Comparison of ENCODE assay signal across 14 cellular contexts in genomic region chr14:98195256-98195655, GRCh38.
DNase-seq lines count a peak whose midpoint lies in the region; ATAC-seq and TF ChIP-seq lines count a peak whose summit lies in the region.
"Had no signal": no experiment of that assay in that cellular context is flagged by ENCODE, and none has a peak within 500 bp of the region (broad histone marks: within the 10 kb centered on the region; RNA-seq: fewer than 3 reads in every experiment).

No MANE protein-coding gene starts in this region.

- peaks cover 98% of the 10 kb centered on the region for H3K4me1 ChIP-seq in CD4-positive, alpha-beta memory T cell (ENCODE audit: insufficient read depth, low read length)
- H3K4me1 ChIP-seq in naive thymus-derived CD4-positive, alpha-beta T cell (ENCODE audit: control insufficient read depth in 2 of 2, insufficient read depth in 2 of 2, low read length in 2 of 2): peaks cover 66 to 97% of the 10 kb centered on the region in 2 donors
- H3K4me1 ChIP-seq in mammary epithelial cell (ENCODE audit: insufficient read depth, low read length): no peaks in the 10 kb centered on the region
- H3K4me1 ChIP-seq: BE2C, upper lobe of right lung had no signal

- H3K79me2 ChIP-seq in mammary epithelial cell (ENCODE audit: insufficient read depth, low read length): no peaks in the 10 kb centered on the region

- dilution Hi-C loops in mammary epithelial cell (cut with HindIII; ENCODE audit: low sequenced_read_pairs): no loop called here

- no peak overlapping the region for H3K9ac ChIP-seq in mammary epithelial cell (ENCODE audit: insufficient read depth, low read length)

- H3K9me3 ChIP-seq in CD4-positive, alpha-beta memory T cell (ENCODE audit: control insufficient read depth in 1 of 2, low read length in 2 of 2): no peaks in the 10 kb centered on the region
- no peaks in the 10 kb centered on the region for H3K9me3 ChIP-seq in naive thymus-derived CD4-positive, alpha-beta T cell (ENCODE audit: control insufficient read depth in 2 of 3, low read length in 3 of 3)
- no peaks in the 10 kb centered on the region for H3K9me3 ChIP-seq in mammary epithelial cell (replicated peaks; ENCODE audit: insufficient read depth, low read length)
- H3K9me3 ChIP-seq: BE2C, upper lobe of right lung had no signal

- H3K4me2 ChIP-seq in mammary epithelial cell (ENCODE audit: insufficient read depth, low read depth, low read length): no peak overlapping the region

- in situ Hi-C loops in mammary epithelial cell (cut with MboI; ENCODE audit: low sequenced_read_pairs in 2 of 2): no loop called here

- CTCF ChIA-PET in activated CD4-positive, alpha-beta memory T cell treated with anti-CD3 and anti-CD28 coated beads for 36 hours (lab: Charles Lee): interaction anchor here (0.6 to 1.4 kb wide), 2 partner anchors 30 to 44 kb away, joined by 4 to 5 read pairs; no protein-coding TSS in a partner anchor
- CTCF ChIA-PET in activated CD4-positive, alpha-beta memory T cell treated with anti-CD3 and anti-CD28 coated beads, Interleukin-2, amount 10 ng/mL, durations not matched to agents 7 days and 5 days (lab: Charles Lee): interaction anchor here (0.7 to 2.0 kb wide), 4 partner anchors 13 to 994 kb away, joined by 3 to 5 read pairs (median 4); no protein-coding TSS in a partner anchor
- CTCF ChIA-PET in CD4-positive, alpha-beta memory T cell (lab: Charles Lee; ENCODE audit: partially characterized antibody): interaction anchor here (1.0 to 3.9 kb wide), 4 partner anchors 15 to 57 kb away, joined by 3 to 12 read pairs (median 4); no protein-coding TSS in a partner anchor
- CTCF ChIA-PET in naive thymus-derived CD4-positive, alpha-beta T cell (lab: Charles Lee): interaction anchor here (0.6 to 18.0 kb wide), 13 partner anchors 8 to 1080 kb away, joined by 3 to 279 read pairs (median 5); no protein-coding TSS in a partner anchor
- CTCF ChIA-PET in mammary epithelial cell (lab: Charles Lee; ENCODE audit: low non-redundant PET): interaction anchor here (0.7 kb wide), 1 partner anchor 10 kb away, joined by 4 read pairs; no protein-coding TSS in a partner anchor

- H2AFZ ChIP-seq in mammary epithelial cell (ENCODE audit: low read depth, low read length): no peak overlapping the region

- no TSS peak for BruUV-seq in mammary epithelial cell (replicated peaks; lab: Mats Ljungman, UMichigan)

- intact Hi-C loops in activated CD4-positive, alpha-beta memory T cell treated with anti-CD3 and anti-CD28 coated beads for 36 hours (cut with micrococcal nuclease): no loop called here
- intact Hi-C loops in CD4-positive, alpha-beta memory T cell (cut with micrococcal nuclease): no loop called here
- intact Hi-C loops in activated T-helper 1 cell treated with anti-CD3 and anti-CD28 coated beads, Interleukin-12 subunit alpha, Interleukin-12 subunit beta, Interleukin-2, Interleukin-4 antibody, amounts not matched to agents 30 ng/mL and 10 ng/mL and 1 ng/mL, durations not matched to agents 14 hours and 24 hours and 36 hours (cut with micrococcal nuclease): loop anchor here (2.0 kb wide), 1 partner anchor 16 kb away; no protein-coding TSS in a partner anchor
- intact Hi-C loops in naive thymus-derived CD4-positive, alpha-beta T cell (cut with micrococcal nuclease): loop anchor here in 1 of 2 donors (1.0 kb wide), 5 partner anchors 57 to 1077 kb away; partner anchors contain the start of gene BCL11B
- intact Hi-C loops in mammary epithelial cell (cut with micrococcal nuclease): loop anchor here (10.0 kb wide), 1 partner anchor 220 kb away; no protein-coding TSS in a partner anchor

- no peaks in the 10 kb centered on the region for H3K27me3 ChIP-seq in CD4-positive, alpha-beta memory T cell (ENCODE audit: insufficient read depth, low read length)
- no peaks in the 10 kb centered on the region for H3K27me3 ChIP-seq in naive thymus-derived CD4-positive, alpha-beta T cell (ENCODE audit: control insufficient read depth in 2 of 2, insufficient read depth in 2 of 2, low read length in 2 of 2)
- H3K27me3 ChIP-seq in mammary epithelial cell (ENCODE audit: insufficient read depth, low read length): no peaks in the 10 kb centered on the region
- H3K27me3 ChIP-seq: BE2C, upper lobe of right lung had no signal

- no peak for DNase-seq in activated CD4-positive, alpha-beta memory T cell treated with anti-CD3 and anti-CD28 coated beads for 36 hours
- no peak for DNase-seq in activated CD4-positive, alpha-beta memory T cell treated with anti-CD3 and anti-CD28 coated beads, Interleukin-2, amount 10 ng/mL, durations not matched to agents 7 days and 5 days
- no peak for DNase-seq in CD4-positive, alpha-beta memory T cell
- DNase-seq in activated T-helper 1 cell treated with anti-CD3 and anti-CD28 coated beads, Interleukin-12 subunit alpha, Interleukin-12 subunit beta, Interleukin-2, Interleukin-4 antibody, amounts not matched to agents 30 ng/mL and 10 ng/mL and 1 ng/mL, durations not matched to agents 14 hours and 24 hours and 36 hours (ENCODE audit: low spot score): no peak
- no peak for DNase-seq in naive thymus-derived CD4-positive, alpha-beta T cell
- DNase-seq in NCI-H187 (lab: John Stamatoyannopoulos, UW) (no peak), mammary epithelial cell (no peak), NCI-H446 (lab: John Stamatoyannopoulos, UW) (no peak)
- DNase-seq: BE2C; NCI-H1417; stimulated activated CD8-positive, alpha-beta memory T cell treated with anti-CD3 and anti-CD28 coated beads, Interleukin-4, amount 100 ng/mL, for 48 hours; upper lobe of right lung had no signal

- no peak for TF ChIP-seq CTCF in mammary epithelial cell (conservative IDR thresholded peaks at IDR 0.05 in 1 of 2, IDR thresholded peaks at IDR 0.05 in 1 of 2; ENCODE audit: extremely low read depth in 1 of 2, insufficient read depth in 1 of 2, low read depth in 1 of 2, low read length in 2 of 2)

- H3K4me1 Mint-ChIP-seq in activated CD4-positive, alpha-beta memory T cell treated with anti-CD3 and anti-CD28 coated beads for 36 hours (ENCODE audit: low read depth): peaks cover 83% of the 10 kb centered on the region
- H3K4me1 Mint-ChIP-seq in activated CD4-positive, alpha-beta memory T cell treated with anti-CD3 and anti-CD28 coated beads, Interleukin-2, amount 10 ng/mL, durations not matched to agents 7 days and 5 days: peaks cover 84% of the 10 kb centered on the region
- peaks cover 78 to 98% (median 90%) of the 10 kb centered on the region in 4 donors for H3K4me1 Mint-ChIP-seq in CD4-positive, alpha-beta memory T cell
- H3K4me1 Mint-ChIP-seq in activated T-helper 1 cell treated with anti-CD3 and anti-CD28 coated beads, Interleukin-12 subunit alpha, Interleukin-12 subunit beta, Interleukin-2, Interleukin-4 antibody, amounts not matched to agents 30 ng/mL and 10 ng/mL and 1 ng/mL, durations not matched to agents 14 hours and 24 hours and 36 hours (ENCODE audit: low read depth): peaks cover 98% of the 10 kb centered on the region
- H3K4me1 Mint-ChIP-seq in naive thymus-derived CD4-positive, alpha-beta T cell: peaks cover 59 to 98% (median 96%) of the 10 kb centered on the region in 7 donors

- no peaks in the 10 kb centered on the region for H3K9me3 Mint-ChIP-seq in activated CD4-positive, alpha-beta memory T cell treated with anti-CD3 and anti-CD28 coated beads for 36 hours
- H3K9me3 Mint-ChIP-seq in activated CD4-positive, alpha-beta memory T cell treated with anti-CD3 and anti-CD28 coated beads, Interleukin-2, amount 10 ng/mL, durations not matched to agents 7 days and 5 days: peaks cover 10% of the 10 kb centered on the region
- peaks cover 0 to 2% (median 0%) of the 10 kb centered on the region in 8 donors for H3K9me3 Mint-ChIP-seq in CD4-positive, alpha-beta memory T cell
- peaks cover 9% of the 10 kb centered on the region for H3K9me3 Mint-ChIP-seq in activated T-helper 1 cell treated with anti-CD3 and anti-CD28 coated beads, Interleukin-12 subunit alpha, Interleukin-12 subunit beta, Interleukin-2, Interleukin-4 antibody, amounts not matched to agents 30 ng/mL and 10 ng/mL and 1 ng/mL, durations not matched to agents 14 hours and 24 hours and 36 hours
- peaks cover 0 to 4% (median 0%) of the 10 kb centered on the region in 11 donors for H3K9me3 Mint-ChIP-seq in naive thymus-derived CD4-positive, alpha-beta T cell

- no peaks in the 10 kb centered on the region for H4K20me1 ChIP-seq in mammary epithelial cell (ENCODE audit: insufficient read depth, low read length)

- no peaks in the 10 kb centered on the region for H3K27me3 Mint-ChIP-seq in activated CD4-positive, alpha-beta memory T cell treated with anti-CD3 and anti-CD28 coated beads for 36 hours
- no peaks in the 10 kb centered on the region for H3K27me3 Mint-ChIP-seq in activated CD4-positive, alpha-beta memory T cell treated with anti-CD3 and anti-CD28 coated beads, Interleukin-2, amount 10 ng/mL, durations not matched to agents 7 days and 5 days
- H3K27me3 Mint-ChIP-seq in CD4-positive, alpha-beta memory T cell: no peaks in the 10 kb centered on the region
- H3K27me3 Mint-ChIP-seq in activated T-helper 1 cell treated with anti-CD3 and anti-CD28 coated beads, Interleukin-12 subunit alpha, Interleukin-12 subunit beta, Interleukin-2, Interleukin-4 antibody, amounts not matched to agents 30 ng/mL and 10 ng/mL and 1 ng/mL, durations not matched to agents 14 hours and 24 hours and 36 hours (ENCODE audit: insufficient read depth): no peaks in the 10 kb centered on the region
- no peaks in the 10 kb centered on the region for H3K27me3 Mint-ChIP-seq in naive thymus-derived CD4-positive, alpha-beta T cell

- no peak for ATAC-seq in naive thymus-derived CD4-positive, alpha-beta T cell
- ATAC-seq: GM12878, upper lobe of right lung had no signal

- H3K36me3 Mint-ChIP-seq in activated CD4-positive, alpha-beta memory T cell treated with anti-CD3 and anti-CD28 coated beads for 36 hours: peaks cover 1% of the 10 kb centered on the region
- peaks cover 17% of the 10 kb centered on the region for H3K36me3 Mint-ChIP-seq in activated CD4-positive, alpha-beta memory T cell treated with anti-CD3 and anti-CD28 coated beads, Interleukin-2, amount 10 ng/mL, durations not matched to agents 7 days and 5 days (ENCODE audit: low read depth)
- peaks cover 0 to 4% of the 10 kb centered on the region in 2 donors for H3K36me3 Mint-ChIP-seq in CD4-positive, alpha-beta memory T cell
- H3K36me3 Mint-ChIP-seq in activated T-helper 1 cell treated with anti-CD3 and anti-CD28 coated beads, Interleukin-12 subunit alpha, Interleukin-12 subunit beta, Interleukin-2, Interleukin-4 antibody, amounts not matched to agents 30 ng/mL and 10 ng/mL and 1 ng/mL, durations not matched to agents 14 hours and 24 hours and 36 hours (ENCODE audit: low read depth): peaks cover 16% of the 10 kb centered on the region
- H3K36me3 Mint-ChIP-seq in naive thymus-derived CD4-positive, alpha-beta T cell: peaks cover 0 to 29% (median 8%) of the 10 kb centered on the region in 5 donors

- no peak overlapping the region for H3K27ac ChIP-seq in CD4-positive, alpha-beta memory T cell (ENCODE audit: low read depth, low read length)
- peak overlapping the region; percentile 43 for H3K27ac ChIP-seq in naive thymus-derived CD4-positive, alpha-beta T cell (ENCODE audit: low read depth, low read length)
- H3K27ac ChIP-seq in mammary epithelial cell (ENCODE audit: insufficient read depth, low read depth, low read length): no peak overlapping the region
- H3K27ac ChIP-seq: epithelial cell of prostate, upper lobe of right lung had no signal

- WGBS in mammary epithelial cell (ENCODE audit: low coverage, missing lambda C conversion rate): 37% methylated on average over 3 of the region's 3 CpGs

- peak overlapping the region; percentile 94 for H3K27ac Mint-ChIP-seq in activated CD4-positive, alpha-beta memory T cell treated with anti-CD3 and anti-CD28 coated beads for 36 hours
- H3K27ac Mint-ChIP-seq in activated CD4-positive, alpha-beta memory T cell treated with anti-CD3 and anti-CD28 coated beads, Interleukin-2, amount 10 ng/mL, durations not matched to agents 7 days and 5 days: no peak overlapping the region
- peak overlapping the region; percentile 70 to 93 (median 86) for H3K27ac Mint-ChIP-seq in CD4-positive, alpha-beta memory T cell
- peak overlapping the region; percentile 77 for H3K27ac Mint-ChIP-seq in activated T-helper 1 cell treated with anti-CD3 and anti-CD28 coated beads, Interleukin-12 subunit alpha, Interleukin-12 subunit beta, Interleukin-2, Interleukin-4 antibody, amounts not matched to agents 30 ng/mL and 10 ng/mL and 1 ng/mL, durations not matched to agents 14 hours and 24 hours and 36 hours
- peak overlapping the region; percentile 56 to 100 (median 96) for H3K27ac Mint-ChIP-seq in naive thymus-derived CD4-positive, alpha-beta T cell

- H3K4me3 Mint-ChIP-seq in activated CD4-positive, alpha-beta memory T cell treated with anti-CD3 and anti-CD28 coated beads for 36 hours: no peak overlapping the region
- no peak overlapping the region for H3K4me3 Mint-ChIP-seq in activated CD4-positive, alpha-beta memory T cell treated with anti-CD3 and anti-CD28 coated beads, Interleukin-2, amount 10 ng/mL, durations not matched to agents 7 days and 5 days
- peak overlapping the region in 6 of 8 donors; percentile 48 to 78 (median 68) for H3K4me3 Mint-ChIP-seq in CD4-positive, alpha-beta memory T cell
- H3K4me3 Mint-ChIP-seq in activated T-helper 1 cell treated with anti-CD3 and anti-CD28 coated beads, Interleukin-12 subunit alpha, Interleukin-12 subunit beta, Interleukin-2, Interleukin-4 antibody, amounts not matched to agents 30 ng/mL and 10 ng/mL and 1 ng/mL, durations not matched to agents 14 hours and 24 hours and 36 hours: peak overlapping the region; percentile 3
- H3K4me3 Mint-ChIP-seq in naive thymus-derived CD4-positive, alpha-beta T cell: peak overlapping the region; percentile 8 to 86 (median 73)

- no peaks in the 10 kb centered on the region for H3K36me3 ChIP-seq in CD4-positive, alpha-beta memory T cell (ENCODE audit: insufficient read depth, low read length)
- H3K36me3 ChIP-seq in naive thymus-derived CD4-positive, alpha-beta T cell (ENCODE audit: control insufficient read depth in 2 of 3, insufficient read depth in 3 of 3, low read length in 3 of 3): no peaks in the 10 kb centered on the region
- H3K36me3 ChIP-seq in mammary epithelial cell (ENCODE audit: insufficient read depth, low read length): no peaks in the 10 kb centered on the region
- H3K36me3 ChIP-seq: BE2C, upper lobe of right lung had no signal

- POLR2A ChIA-PET in activated CD4-positive, alpha-beta memory T cell treated with anti-CD3 and anti-CD28 coated beads for 36 hours (lab: Charles Lee): interaction anchor here (0.6 to 1.2 kb wide), 5 partner anchors 9 to 20 kb away, joined by 3 to 4 read pairs (median 3); no protein-coding TSS in a partner anchor
- POLR2A ChIA-PET in activated CD4-positive, alpha-beta memory T cell treated with anti-CD3 and anti-CD28 coated beads, Interleukin-2, amount 10 ng/mL, durations not matched to agents 7 days and 5 days (lab: Charles Lee): interaction anchor here (0.9 to 1.0 kb wide), 2 partner anchors 9 to 20 kb away, joined by 3 to 4 read pairs; no protein-coding TSS in a partner anchor
- POLR2A ChIA-PET in CD4-positive, alpha-beta memory T cell (lab: Charles Lee; ENCODE audit: partially characterized antibody): interaction anchor here (0.6 to 19.1 kb wide), 5 partner anchors 10 to 1071 kb away, joined by 3 to 475 read pairs (median 7); partner anchors contain the start of gene BCL11B
- POLR2A ChIA-PET in naive thymus-derived CD4-positive, alpha-beta T cell (lab: Charles Lee): interaction anchor here (0.7 to 25.4 kb wide), 16 partner anchors 8 to 1071 kb away, joined by 3 to 501 read pairs (median 4); partner anchors contain the start of gene BCL11B

- H3K4me3 ChIP-seq in CD4-positive, alpha-beta memory T cell (ENCODE audit: low read length in 2 of 2): no peak overlapping the region
- H3K4me3 ChIP-seq in naive thymus-derived CD4-positive, alpha-beta T cell (ENCODE audit: low read length): no peak overlapping the region
- H3K4me3 ChIP-seq in mammary epithelial cell (replicated peaks in 1 of 3; ENCODE audit: insufficient read depth in 1 of 3, low read depth in 2 of 3, low read length in 3 of 3): no peak overlapping the region
- H3K4me3 ChIP-seq: GM12878, upper lobe of right lung had no signal

Comparison
In these comparisons a context has a peak if more than half of its experiments do, and no peak if none do; other contexts are left out.
1. H3K4me3 Mint-ChIP-seq: peak in CD4-positive, alpha-beta memory T cell (6 of 8), activated T-helper 1 cell treated with anti-CD3 and anti-CD28 coated beads, Interleukin-12 subunit alpha, Interleukin-12 subunit beta, Interleukin-2, Interleukin-4 antibody, amounts not matched to agents 30 ng/mL and 10 ng/mL and 1 ng/mL, durations not matched to agents 14 hours and 24 hours and 36 hours (single experiment) and naive thymus-derived CD4-positive, alpha-beta T cell (10 of 10); none in activated CD4-positive, alpha-beta memory T cell treated with anti-CD3 and anti-CD28 coated beads for 36 hours (single experiment) and activated CD4-positive, alpha-beta memory T cell treated with anti-CD3 and anti-CD28 coated beads, Interleukin-2, amount 10 ng/mL, durations not matched to agents 7 days and 5 days (single experiment).
2. intact Hi-C loops: an anchor here in activated T-helper 1 cell treated with anti-CD3 and anti-CD28 coated beads, Interleukin-12 subunit alpha, Interleukin-12 subunit beta, Interleukin-2, Interleukin-4 antibody, amounts not matched to agents 30 ng/mL and 10 ng/mL and 1 ng/mL, durations not matched to agents 14 hours and 24 hours and 36 hours (2.0 kb wide) and mammary epithelial cell (10.0 kb wide); none called in activated CD4-positive, alpha-beta memory T cell treated with anti-CD3 and anti-CD28 coated beads for 36 hours and CD4-positive, alpha-beta memory T cell.